In genomic region chr16:63714876-63715275, GRCh38 we compare ENCODE assay signal across 27 cellular contexts.
A peak's percentile ranks its signal among the peaks of the same experiment; 100 is the strongest.
DNase-seq lines count a peak whose midpoint lies in the region; ATAC-seq and TF ChIP-seq lines count a peak whose summit lies in the region.
"Had no signal": no experiment of that assay in that cellular context is flagged by ENCODE, and none has a peak within 500 bp of the region (broad histone marks: within the 10 kb centered on the region; RNA-seq: fewer than 3 reads in every experiment).

No MANE protein-coding gene starts in this region.

- H3K36me3 ChIP-seq in iPS DF 6.9 (ENCODE audit: control insufficient read depth, insufficient read depth, low read length) (no peaks in the 10 kb centered on the region), upper lobe of right lung (no peaks in the 10 kb centered on the region)
- H3K36me3 ChIP-seq: BE2C, heart left ventricle, left ventricle myocardium inferior, upper lobe of left lung had no signal

- H3K27me3 ChIP-seq in iPS DF 6.9 (ENCODE audit: control insufficient read depth, insufficient read depth, low read length) (no peaks in the 10 kb centered on the region), upper lobe of right lung (no peaks in the 10 kb centered on the region)
- H3K27me3 ChIP-seq: BE2C, heart left ventricle, upper lobe of left lung had no signal

- no peak for TF ChIP-seq CTCF in upper lobe of right lung (IDR thresholded peaks at IDR 0.05)

- ATAC-seq in upper lobe of right lung, result no peak
- ATAC-seq in HG03139 (IDR thresholded peaks at IDR 0.05; ENCODE audit: unreplicated experiment), result no peak
- ATAC-seq: activated CD8-positive, alpha-beta memory T cell treated with anti-CD3 and anti-CD28 coated beads, Interleukin-2, amount 10 ng/mL, durations not matched to agents 7 days and 5 days; heart left ventricle; K562; T-helper 17 cell had no signal

- H3K9me3 ChIP-seq in iPS DF 6.9 (ENCODE audit: control insufficient read depth, insufficient read depth, low read length), result no peaks in the 10 kb centered on the region
- H3K9me3 ChIP-seq in upper lobe of right lung, result no peaks in the 10 kb centered on the region
- H3K9me3 ChIP-seq: BE2C, heart left ventricle, left ventricle myocardium inferior, upper lobe of left lung had no signal

- H3K4me3 ChIP-seq in iPS DF 6.9 (ENCODE audit: low read length) (no peak overlapping the region), upper lobe of right lung (no peak overlapping the region)
- H3K4me3 ChIP-seq: heart left ventricle, K562, left ventricle myocardium inferior, skin epidermis, upper lobe of left lung had no signal

- H3K27ac ChIP-seq in iPS DF 6.9 (ENCODE audit: low read length) (no peak overlapping the region), upper lobe of right lung (no peak overlapping the region)
- H3K27ac ChIP-seq: heart left ventricle, left ventricle myocardium inferior, RWPE1, skin epidermis, upper lobe of left lung had no signal

- intact Hi-C loops in upper lobe of right lung (cut with DNase I), result no loop called here

- WGBS in iPS DF 6.9 (ENCODE audit: insufficient coverage, insufficient read length), result no CpG with 5 or more reads among the region's 3 CpGs

- DNase-seq in DMS153 (lab: John Stamatoyannopoulos, UW), result peak; percentile 92
- DNase-seq in NCI-H146 (lab: John Stamatoyannopoulos, UW), result peak; percentile 91
- DNase-seq in NCI-H69 (lab: John Stamatoyannopoulos, UW), result peak; percentile 56
- peak; percentile 25 for DNase-seq in iPS DF 6.9 (ENCODE audit: low read depth, low spot score)
- DNase-seq in upper lobe of right lung, result no peak
- DNase-seq in SW 1271 (lab: John Stamatoyannopoulos, UW), result no peak
- no peak for DNase-seq in GM03348 (ENCODE audit: low spot score)
- DNase-seq: activated CD4-positive, alpha-beta T cell treated with anti-CD3 and anti-CD28 coated beads for 48 hours; activated CD8-positive, alpha-beta memory T cell treated with anti-CD3 and anti-CD28 coated beads, Interleukin-2, amount 10 ng/mL, durations not matched to agents 7 days and 5 days; activated naive CD4-positive, alpha-beta T cell treated with anti-CD3 and anti-CD28 coated beads for 36 hours; amniotic stem cell; BE2C; effector memory CD4-positive, alpha-beta T cell; foreskin fibroblast; heart left ventricle; left ventricle myocardium inferior; MM.1S; naive B cell; NCI-H187 treated with DMSO at 0.1 percent for 48 hours; stimulated activated CD4-positive, alpha-beta T cell treated with anti-CD3 and anti-CD28 coated beads, Interleukin-1b, Interleukin-23, amount 100 ng/mL, for 48 hours; substantia nigra; T-helper 17 cell; upper lobe of left lung had no signal

- peaks cover 1% of the 10 kb centered on the region; the same call in 1 of the 2 replicates for H3K4me1 ChIP-seq in iPS DF 6.9 (ENCODE audit: control insufficient read depth, insufficient read depth, low read length)
- H3K4me1 ChIP-seq in upper lobe of right lung, result no peaks in the 10 kb centered on the region
- H3K4me1 ChIP-seq: BE2C, heart left ventricle, left ventricle myocardium inferior, upper lobe of left lung had no signal

Comparison
In these comparisons a context has a peak if more than half of its experiments do, and no peak if none do; other contexts are left out.
1. DNase-seq: peak in DMS153 (single experiment), NCI-H146 (single experiment), NCI-H69 (single experiment) and iPS DF 6.9 (single experiment); none in upper lobe of right lung (single experiment), SW 1271 (0 of 2) and GM03348 (single experiment).